ENCODE assay signal across 33 cellular contexts in genomic region chr6:155442562-155442961, GRCh38. TPM values are rescaled to one million over a fixed set of nuclear protein-coding genes. Genes with fewer than 3 reads are reported as not detected.
"Had no signal": no experiment of that assay in that cellular context is flagged by ENCODE, and none has a peak within 500 bp of the region (broad histone marks: within the 10 kb centered on the region; RNA-seq: fewer than 3 reads in every experiment).

No MANE protein-coding gene starts in this region.

- H3K4me2 ChIP-seq: hepatocyte, neural progenitor cell had no signal

- H3K27me3 ChIP-seq: adrenal gland, ascending aorta, hepatocyte, left lung, neural progenitor cell, ovary, right atrium auricular region, upper lobe of left lung had no signal

- H3K4me3 Mint-ChIP-seq: activated naive CD8-positive, alpha-beta T cell; activated T-cell treated with anti-CD3 and anti-CD28 coated beads, Interleukin-2, amount 50 U/mL, for 24 hours; central memory CD8-positive, alpha-beta T cell; immature natural killer cell; mesothelial cell of epicardium; naive thymus-derived CD8-positive, alpha-beta T cell; neural progenitor cell had no signal

- FAIRE-seq: colon had no signal

- H3K4me1 Mint-ChIP-seq: central memory CD8-positive, alpha-beta T cell had no signal

- H3K4me3 ChIP-seq: adrenal gland, ascending aorta, hepatocyte, left lung, lung, neural progenitor cell, ovary, prostate gland, right atrium auricular region, thoracic aorta, upper lobe of left lung had no signal

- H3K36me3 ChIP-seq: adrenal gland, ascending aorta, left lung, neural progenitor cell, ovary, prostate gland, right atrium auricular region, thoracic aorta, upper lobe of left lung, WERI-Rb-1 had no signal

- H3K4me1 ChIP-seq: prostate gland had no signal

- H3K36me3 Mint-ChIP-seq: activated naive CD8-positive, alpha-beta T cell; immature natural killer cell; mesothelial cell of epicardium; naive thymus-derived CD8-positive, alpha-beta T cell; neural progenitor cell had no signal

- H3K27ac Mint-ChIP-seq: activated naive CD8-positive, alpha-beta T cell; activated T-cell treated with anti-CD3 and anti-CD28 coated beads, Interleukin-2, amount 50 U/mL, for 24 hours; activated T-helper 2 cell treated with anti-CD3 and anti-CD28 coated beads, Interferon-gamma antibody, Interleukin-2, Interleukin-4, amounts not matched to agents 10 μg/mL and 5 μg/mL and 100 μg/mL, durations not matched to agents 14 hours and 24 hours and 36 hours; immature natural killer cell; mesothelial cell of epicardium; naive thymus-derived CD8-positive, alpha-beta T cell; neural progenitor cell had no signal

- H3K27me3 Mint-ChIP-seq: activated naive CD8-positive, alpha-beta T cell; naive thymus-derived CD8-positive, alpha-beta T cell had no signal

- H2AFZ ChIP-seq: hepatocyte had no signal

- H3K9ac ChIP-seq: neural progenitor cell had no signal

- H3K79me2 ChIP-seq: hepatocyte had no signal

- DNase-seq: activated CD4-positive, alpha-beta T cell treated with anti-CD3 and anti-CD28 coated beads, Interleukin-2, amount 50 U/mL, for 1 hour; activated CD4-positive, CD25-positive, alpha-beta regulatory T cell treated with anti-CD3 and anti-CD28 coated beads, Interleukin-2, amount 50 U/mL, for 72 hours; activated CD8-positive, alpha-beta memory T cell treated with anti-CD3 and anti-CD28 coated beads, Interleukin-2, amount 50 U/mL, for 4 hours; activated naive CD4-positive, alpha-beta T cell; activated T-cell treated with anti-CD3 and anti-CD28 coated beads, Interleukin-2, amount 50 U/mL, for 24 hours; adrenal gland; effector memory CD4-positive, alpha-beta T cell; foreskin melanocyte; glutamatergic neuron; immature natural killer cell; kidney glomerular epithelial cell; left lung; naive thymus-derived CD8-positive, alpha-beta T cell; ovary; stimulated activated CD4-positive, alpha-beta T cell treated with anti-CD3 and anti-CD28 coated beads, Interleukin-4, amount 100 ng/mL, for 24 hours; stimulated activated naive CD4-positive, alpha-beta T cell treated with Interleukin-2 at 50 U/mL for 16 hours; WERI-Rb-1 had no signal

- H3K27ac ChIP-seq: adrenal gland, ascending aorta, hepatocyte, left lung, neural progenitor cell, ovary, prostate gland, right atrium auricular region, thoracic aorta, upper lobe of left lung, WERI-Rb-1 had no signal

- H3K9me3 Mint-ChIP-seq: activated T-cell treated with anti-CD3 and anti-CD28 coated beads, Interleukin-2, amount 50 U/mL, for 24 hours; activated T-helper 2 cell treated with anti-CD3 and anti-CD28 coated beads, Interferon-gamma antibody, Interleukin-2, Interleukin-4, amounts not matched to agents 10 μg/mL and 5 μg/mL and 100 μg/mL, durations not matched to agents 14 hours and 24 hours and 36 hours; central memory CD8-positive, alpha-beta T cell; immature natural killer cell; mesothelial cell of epicardium; naive thymus-derived CD8-positive, alpha-beta T cell; neural progenitor cell had no signal

- ATAC-seq: left lung; naive thymus-derived CD8-positive, alpha-beta T cell had no signal

- H3K9me3 ChIP-seq: adrenal gland, ascending aorta, left lung, ovary, prostate gland, right atrium auricular region, thoracic aorta, upper lobe of left lung had no signal

RNA-seq across cellular contexts. Expression of gene NOX3, which starts 13.1 kb away (rescaled TPM):
- total RNA-seq: activated T-helper 2 cell treated with anti-CD3 and anti-CD28 coated beads, Interferon-gamma antibody, Interleukin-2, Interleukin-4, amounts not matched to agents 10 μg/mL and 5 μg/mL and 100 μg/mL, durations not matched to agents 14 hours and 24 hours and 36 hours; adrenal gland; ascending aorta; dermis microvascular lymphatic vessel endothelial cell; hepatocyte; left lung; lung; mesothelial cell of epicardium; naive thymus-derived CD8-positive, alpha-beta T cell; ovary; prostate gland; right atrium auricular region; T-helper 2 cell treated with Interferon-gamma antibody and Interleukin-4, amounts not matched to agents 100 ng/mL and 5 ng/mL, for 36 hours; thoracic aorta; upper lobe of left lung had no signal
- polyA plus RNA-seq: esophagus; hepatocyte; immature natural killer cell; lung; naive thymus-derived CD8-positive, alpha-beta T cell; ovary had no signal
